9 cellular contexts compared by ENCODE assay signal in the genomic region with DNA sequence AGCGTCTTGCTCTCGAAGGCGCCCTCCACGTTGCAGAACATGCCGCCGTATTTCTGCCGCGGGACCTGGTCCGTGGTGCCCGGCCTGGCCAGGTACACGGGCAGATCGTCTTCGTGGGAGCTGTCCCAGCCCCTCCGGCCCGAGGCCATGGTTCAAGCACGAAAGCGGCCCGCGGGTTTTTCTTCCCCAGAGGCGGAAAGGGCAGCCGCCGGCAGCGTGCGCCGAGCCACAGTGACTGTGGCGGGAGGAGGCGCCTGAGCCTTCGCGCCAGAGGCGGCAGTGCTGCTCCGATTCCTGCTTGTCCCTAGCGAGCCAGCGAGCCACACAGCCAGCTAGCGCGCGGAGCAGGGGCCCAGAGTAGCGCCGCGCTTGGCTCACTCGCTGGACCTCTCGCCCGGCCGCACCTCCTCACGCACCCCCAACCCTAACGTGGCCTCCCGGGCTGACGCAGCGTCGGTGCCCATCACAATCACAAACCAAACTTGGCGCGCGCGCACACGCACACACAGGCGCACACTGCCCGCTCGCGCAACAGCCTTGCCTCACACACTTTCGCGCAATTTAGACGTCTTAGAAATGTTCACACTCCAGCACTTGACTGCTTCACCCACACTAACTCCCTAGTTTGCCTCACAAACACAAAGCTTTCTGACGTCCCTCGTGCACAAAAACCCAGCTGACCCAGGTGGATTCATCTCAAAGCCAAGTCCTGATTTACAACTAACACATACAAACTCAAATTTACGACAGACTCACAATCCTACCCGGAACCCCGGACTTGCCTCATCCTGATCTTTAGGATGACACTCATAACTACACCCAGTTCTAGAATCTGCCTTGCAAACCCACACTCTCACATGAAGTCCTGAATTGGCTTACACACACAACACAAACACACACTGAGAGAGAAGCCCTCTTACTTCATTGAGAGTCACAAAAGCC. TPM values are rescaled to one million over a fixed set of nuclear protein-coding genes. Genes with fewer than 3 reads are reported as not detected.
DNase-seq lines count a peak whose midpoint lies in the region; ATAC-seq, FAIRE-seq and TF ChIP-seq lines count a peak whose summit lies in the region.
"Had no signal": no experiment of that assay in that cellular context is flagged by ENCODE, and none has a peak within 500 bp of the region (broad histone marks: within the 10 kb centered on the region; RNA-seq: fewer than 3 reads in every experiment).

A gene (minus strand): TSS at position 359 of the 942 bp plus-strand sequence. CDS start 210 bp downstream, at position 149.

- no peaks in the 10 kb centered on the region for H3K79me2 ChIP-seq in GM12878 (ENCODE audit: control insufficient read depth, insufficient read depth, low read length)

- in situ Hi-C loops in GM12878 (cut with MboI), result no loop called here

- no peak for TF ChIP-seq EP300 in GM12878 (IDR thresholded peaks at IDR 0.05; ENCODE audit: borderline replicate concordance in 1 of 2, control insufficient read depth in 1 of 2, low read depth in 2 of 2, low read length in 2 of 2)

- H3K4me2 ChIP-seq in GM12878 (ENCODE audit: control insufficient read depth, insufficient read depth), result no peak within 1 kb of the TSS

- no peaks in the 10 kb centered on the region for H4K20me1 ChIP-seq in GM12878 (ENCODE audit: control insufficient read depth, insufficient read depth)

- POLR2A ChIA-PET in GM12878 (lab: Charles Lee), result no interaction called here

- WGBS in GM12878 (ENCODE audit: insufficient coverage, insufficient replicate concordance, low lambda C conversion rate, missing lambda C conversion rate), result 57% methylated on average over 63 of the region's 66 CpGs

- no peaks in the 10 kb centered on the region for H3K36me3 ChIP-seq in GM12878 (ENCODE audit: control insufficient read depth in 2 of 2, insufficient read depth in 2 of 2, low read length in 1 of 2)

- CTCF ChIA-PET in GM12878 (lab: Yijun Ruan, JAX), result interaction anchor here (0.6 kb wide), 1 partner anchor 635 kb away, joined by 3 read pairs; no protein-coding TSS in a partner anchor

- no peak within 1 kb of the TSS for H3K4me3 ChIP-seq in GM12878

- RAD21 ChIA-PET in GM12878 (lab: Charles Lee; ENCODE audit: unreplicated experiment), result no interaction called here

- SMC1A ChIA-PET in GM12878 (lab: Charles Lee; ENCODE audit: uncharacterized antibody, unreplicated experiment), result no interaction called here

- no peaks in the 10 kb centered on the region for H3K9me3 ChIP-seq in GM12878 (replicated peaks; ENCODE audit: control insufficient read depth, insufficient read depth, low read length)

- FAIRE-seq in GM12878 (lab: Jason Lieb, UNC), result no peak
- FAIRE-seq: G401.6 had no signal

- no peak within 1 kb of the TSS for H3K27ac ChIP-seq in GM12878 (ENCODE audit: control insufficient read depth, insufficient read depth)

- no peak for TF ChIP-seq CTCF in GM12878 (IDR thresholded peaks at IDR 0.05 in 2 of 3, conservative IDR thresholded peaks at IDR 0.05 in 1 of 3; ENCODE audit: control insufficient read depth in 2 of 3, extremely low read depth in 1 of 3, insufficient read depth in 1 of 3, low read depth in 3 of 3, low read length in 3 of 3)

- no peak within 1 kb of the TSS for H2AFZ ChIP-seq in GM12878 (ENCODE audit: control insufficient read depth, low read depth, low read length)

- no peak within 1 kb of the TSS for H3K9ac ChIP-seq in GM12878 (ENCODE audit: control insufficient read depth, insufficient read depth, low read length)

- no peak for TF ChIP-seq RAD21 in GM12878 (IDR thresholded peaks at IDR 0.05; ENCODE audit: insufficient read depth, low read depth, low read length)

- no peak for TF ChIP-seq POLR2A in GM12878 (IDR thresholded peaks at IDR 0.05; ENCODE audit: low read depth, low read length)

- peak; percentile 80 for ATAC-seq in GM12878
- ATAC-seq in GM21381 (IDR thresholded peaks at IDR 0.05; ENCODE audit: unreplicated experiment), result no peak

- BruUV-seq in GM12878 (replicated peaks; lab: Mats Ljungman, UMichigan), result no TSS peak

- intact Hi-C loops in GM12878 (cut with micrococcal nuclease; ENCODE audit: unreplicated experiment), result no loop called here

- no peaks in the 10 kb centered on the region for H3K4me1 ChIP-seq in GM12878 (ENCODE audit: control insufficient read depth, insufficient read depth, low read length)

- DNase-seq in SIG-M5 treated with dmso at 0.1 percent for 504 hours (lab: John Stamatoyannopoulos, UW; ENCODE audit: unreplicated experiment) (peak; percentile 4), SIG-M5 (lab: John Stamatoyannopoulos, UW) (no peak), NCI-H2171 treated with DMSO at 0.1 percent for 48 hours (lab: John Stamatoyannopoulos, UW) (peak; percentile 52), GM12878 (ENCODE audit: low read depth, low spot score) (no peak), hypothalamus (lab: John Stamatoyannopoulos, UW) (peak in 48 of 51 donors; percentile 7 to 73 (median 52)), pulmonary artery endothelial cell (ENCODE audit: low read depth, low spot score) (peak; percentile 58)
- DNase-seq in stimulated activated naive CD4-positive, alpha-beta T cell (lab: John Stamatoyannopoulos, UW), result no peak

- H3K27me3 ChIP-seq in GM12878 (replicated peaks in 1 of 2; ENCODE audit: control insufficient read depth in 2 of 2, insufficient read depth in 2 of 2, low read length in 1 of 2), result peaks cover 0 to 4% of the 10 kb centered on the region in 2 experiments; a peak in 2 of 4 replicates

TF ChIP-seq in GM12878, 131 proteins besides CTCF, POLR2A, EP300 and RAD21 (continues in another document):
- TF ChIP-seq KAT2A (conservative IDR thresholded peaks at IDR 0.05; ENCODE audit: control insufficient read depth, low read depth, low read length), result no peak
- TF ChIP-seq, protein P1, sequence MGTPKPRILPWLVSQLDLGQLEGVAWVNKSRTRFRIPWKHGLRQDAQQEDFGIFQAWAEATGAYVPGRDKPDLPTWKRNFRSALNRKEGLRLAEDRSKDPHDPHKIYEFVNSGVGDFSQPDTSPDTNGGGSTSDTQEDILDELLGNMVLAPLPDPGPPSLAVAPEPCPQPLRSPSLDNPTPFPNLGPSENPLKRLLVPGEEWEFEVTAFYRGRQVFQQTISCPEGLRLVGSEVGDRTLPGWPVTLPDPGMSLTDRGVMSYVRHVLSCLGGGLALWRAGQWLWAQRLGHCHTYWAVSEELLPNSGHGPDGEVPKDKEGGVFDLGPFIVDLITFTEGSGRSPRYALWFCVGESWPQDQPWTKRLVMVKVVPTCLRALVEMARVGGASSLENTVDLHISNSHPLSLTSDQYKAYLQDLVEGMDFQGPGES (IDR thresholded peaks at IDR 0.05), result no peak
- no peak for TF ChIP-seq EZH2 (IDR thresholded peaks at IDR 0.05; ENCODE audit: borderline replicate concordance, control insufficient read depth, low read depth, low read length)
- TF ChIP-seq TCF12 (IDR thresholded peaks at IDR 0.05; ENCODE audit: low read depth, low read length), result no peak
- TF ChIP-seq SUPT20H (IDR thresholded peaks at IDR 0.05; ENCODE audit: borderline replicate concordance, control insufficient read depth, low read depth, low read length), result no peak
- no peak for TF ChIP-seq CREM (IDR thresholded peaks at IDR 0.05; ENCODE audit: low read depth)

RNA-seq across cellular contexts. Expression of the gene that starts here (rescaled TPM):
- total RNA-seq in GM12878 (2013; cell fraction: nucleolus; rRNA removed), result 4.7 and 4.8 TPM in 2 replicates
- 0.45 and 0.54 TPM in 2 replicates for total RNA-seq in GM12878 (2014; rRNA removed)
- 0.18 and 0.37 TPM in 2 replicates for total RNA-seq in GM12878 (2014; rRNA removed; fragmentation: Illumina TruSeq; extraction: Trizol)
- total RNA-seq in GM12878 (2021), result 0.77 and 1.4 TPM in 2 replicates
- not detected for polyA plus RNA-seq in GM12878 (2011; ENCODE audit: low read depth)
- polyA plus RNA-seq in GM12878 (2011; rRNA removed), result 1.4 and 1.5 TPM in 2 replicates
- polyA plus RNA-seq in GM12878 (2011; cell fraction: cytosol; rRNA removed), result 1.7 and 2.2 TPM in 2 replicates
- 2.0 and 2.6 TPM in 2 replicates for polyA plus RNA-seq in GM12878 (2011; cell fraction: nucleus; rRNA removed)
- 0.07 and 0.13 TPM in 2 replicates for polyA plus RNA-seq in GM12878 (2012)
- polyA plus RNA-seq in GM12878 (2014; fragmentation: Illumina TruSeq; extraction: Trizol), result 0.59 and 0.74 TPM in 2 replicates
- polyA plus RNA-seq in GM12878 (2014; fragmentation: Nextera tagmentation; extraction: Ambion mirVana), result under 1 TPM in 1 of 2 experiments, not detected in 1; 0.16 TPM
- 1.1 and 1.5 TPM in 2 replicates for polyA plus RNA-seq in GM12878 (2014; rRNA removed)
- under 1 TPM; 0.08 to 0.11 TPM for polyA plus RNA-seq in GM12878 (2016; fragmentation: Nextera tagmentation; extraction: Ambion mirVana)
- polyA minus RNA-seq in GM12878 (2011; rRNA and poly(A)+ RNA removed), result 1.8 and 2.0 TPM in 2 replicates
- polyA minus RNA-seq in GM12878 (2011; cell fraction: cytosol; rRNA and poly(A)+ RNA removed), result 0.42 and 1.1 TPM in 2 replicates
- polyA minus RNA-seq in GM12878 (2011; cell fraction: nucleus; rRNA and poly(A)+ RNA removed), result 0.97 and 1.7 TPM in 2 replicates
- 138 and 161 TPM in 2 replicates for total RNA-seq in pulmonary artery endothelial cell

Comparison
In these comparisons a context has a peak if more than half of its experiments do, and no peak if none do; other contexts are left out.
1. RNA of the gene that starts here (total RNA-seq): 138 to 161 TPM in pulmonary artery endothelial cell; 0.18 to 4.8 TPM in GM12878; every median in the first group is over 10 times any median in the second.
2. DNase-seq: peak in SIG-M5 treated with dmso at 0.1 percent for 504 hours (single experiment), NCI-H2171 treated with DMSO at 0.1 percent for 48 hours (single experiment), hypothalamus (48 of 51) and pulmonary artery endothelial cell (single experiment); none in SIG-M5 (single experiment), GM12878 (single experiment) and stimulated activated naive CD4-positive, alpha-beta T cell (0 of 6).